Comparison of ENCODE assay signal across 8 cellular contexts in the genomic region with DNA sequence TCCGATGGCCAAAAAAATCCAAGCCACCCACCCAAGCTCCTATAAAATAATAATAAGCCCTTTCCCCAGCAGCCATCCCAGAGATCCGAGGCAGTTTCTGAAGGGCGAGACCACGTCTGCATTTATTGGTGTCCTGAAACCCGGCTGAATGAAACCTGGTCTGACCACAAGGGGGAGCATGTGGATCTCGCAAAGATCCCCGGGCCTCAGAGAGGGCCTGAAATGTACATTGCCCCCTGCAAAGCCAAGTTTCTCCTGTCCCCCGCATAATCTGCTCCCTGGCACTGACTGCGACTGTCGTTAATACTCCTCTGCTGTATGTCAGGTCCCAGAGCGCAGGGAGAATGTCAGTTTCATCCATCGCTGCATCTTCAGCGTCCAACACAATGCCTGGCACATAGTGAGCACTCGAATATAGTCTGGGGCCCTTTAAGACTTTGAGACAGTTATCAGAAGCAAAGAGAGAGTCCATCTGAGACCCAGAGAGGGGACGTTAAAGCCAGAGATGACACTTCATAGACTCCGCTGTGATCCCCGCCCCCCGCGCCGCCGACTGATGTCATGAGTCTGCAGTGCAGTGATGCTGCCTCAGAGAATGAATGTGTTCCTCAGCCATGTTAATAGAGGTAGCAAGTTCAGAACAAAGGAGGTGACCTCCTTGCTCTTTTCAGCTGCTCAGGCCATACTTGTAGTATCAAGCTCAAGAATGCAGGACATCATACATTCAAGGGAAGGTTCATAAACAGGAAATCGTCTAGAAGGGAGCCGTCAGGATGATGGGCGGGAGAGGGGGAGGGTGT.
DNase-seq lines count a peak whose midpoint lies in the region; ATAC-seq, FAIRE-seq and TF ChIP-seq lines count a peak whose summit lies in the region.

No MANE protein-coding gene starts in this region.

- H3K4me3 ChIP-seq in LNCaP clone FGC (ENCODE audit: low read depth, low read length) (no peak overlapping the region), pancreas (no peak overlapping the region), tibial artery (no peak overlapping the region)

- WGBS in pancreas, 2 donors, result 41 to 44% methylated on average over 24 of the region's 24 CpGs

- H3K4me1 ChIP-seq in pancreas (no peaks in the 10 kb centered on the region), tibial artery (no peaks in the 10 kb centered on the region)

- DNase-seq in DMS 273 treated with DMSO at 0.1 percent for 48 hours (lab: John Stamatoyannopoulos, UW), result peak; percentile 8
- peak; percentile 44 for DNase-seq in LNCaP clone FGC (ENCODE audit: low read depth)
- peak; percentile 47 for DNase-seq in SHP77 treated with DMSO at 0.1 percent for 48 hours (lab: John Stamatoyannopoulos, UW)
- peak; percentile 86 for DNase-seq in activated effector memory CD4-positive, alpha-beta T cell treated with anti-CD3 and anti-CD28 coated beads, Interleukin-2, amount 50 U/mL, for 16 hours
- peak; percentile 86 for DNase-seq in germinal center (ENCODE audit: low spot score)
- DNase-seq in pancreas, result peak in 5 of 6 donors; percentile 42 to 78 (median 62)
- DNase-seq in tibial artery, result peak in 1 of 2 donors; percentile 64
- no peak for DNase-seq in cortex of kidney (lab: John Stamatoyannopoulos, UW)

- FAIRE-seq in pancreas (lab: Jason Lieb, UNC), result no peak

- H3K27ac ChIP-seq in pancreas (no peak overlapping the region), tibial artery (no peak overlapping the region)

- no peaks in the 10 kb centered on the region for H3K9me3 ChIP-seq in pancreas
- H3K9me3 ChIP-seq in tibial artery, result no peaks in the 10 kb centered on the region

- intact Hi-C loops in pancreas (cut with DNase I), result loop anchor here in 2 of 3 donors (5.0 kb wide), 3 partner anchors 64 to 294 kb away; no protein-coding TSS in a partner anchor
- intact Hi-C loops in tibial artery (cut with DNase I; ENCODE audit: low total_unique reads), result loop anchor here (5.0 kb wide), 1 partner anchor 289 kb away; no protein-coding TSS in a partner anchor

- peaks cover 0 to 5% (median 0%) of the 10 kb centered on the region in 4 donors for H3K27me3 ChIP-seq in pancreas
- peaks cover 0 to 85% of the 10 kb centered on the region in 2 donors for H3K27me3 ChIP-seq in tibial artery

- ATAC-seq in pancreas, result peak; percentile 73 to 88 (median 86)

- TF ChIP-seq CTCF in LNCaP clone FGC (IDR thresholded peaks at IDR 0.05; ENCODE audit: control insufficient read depth, extremely low read depth, insufficient read depth) (peak; percentile 83), pancreas (IDR thresholded peaks at IDR 0.05) (peak; percentile 54 to 73 (median 68)), tibial artery (IDR thresholded peaks at IDR 0.05) (peak; percentile 65 to 72)

- H3K36me3 ChIP-seq in pancreas (no peaks in the 10 kb centered on the region), tibial artery (no peaks in the 10 kb centered on the region)
